8 cellular contexts compared by ENCODE assay signal in the genomic region with DNA sequence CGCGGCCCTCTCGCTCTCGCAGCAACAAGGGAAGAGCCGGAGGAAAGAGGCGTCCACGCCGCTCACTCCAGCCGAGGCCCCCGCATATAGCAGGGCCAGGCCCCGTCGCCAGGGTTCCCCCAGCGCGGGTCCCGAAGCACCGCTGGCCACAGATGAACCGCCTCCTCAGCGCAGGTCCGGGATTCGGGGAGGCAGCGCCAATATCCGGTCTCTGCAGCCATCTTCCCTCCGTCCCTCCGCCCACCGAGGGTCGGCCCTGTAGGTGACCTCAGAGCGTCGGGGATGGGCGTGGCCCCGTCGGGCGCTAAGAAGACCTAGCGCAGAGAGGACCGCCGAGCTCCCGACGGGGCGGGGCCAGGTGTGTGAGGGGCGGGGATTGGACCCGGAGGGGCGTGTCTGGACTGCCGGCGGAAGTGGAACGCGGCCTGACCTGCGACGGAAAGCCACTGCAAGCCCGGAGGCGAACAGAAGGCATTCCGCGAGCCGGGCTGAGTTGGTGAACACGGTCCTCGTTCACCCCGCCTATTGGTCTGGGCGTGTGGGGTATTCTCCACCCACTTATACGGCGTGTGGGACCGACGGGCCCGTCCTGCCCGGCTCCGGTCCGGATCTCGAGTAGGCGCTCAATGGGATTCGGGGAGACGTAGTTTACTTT. TPM values are rescaled to one million over a fixed set of nuclear protein-coding genes. Genes with fewer than 3 reads are reported as not detected.
DNase-seq lines count a peak whose midpoint lies in the region; ATAC-seq, FAIRE-seq and TF ChIP-seq lines count a peak whose summit lies in the region.

No MANE protein-coding gene starts in this region.

- H3K4me1 ChIP-seq in Caco-2 (0 out of 2 replicates have a peak, but pooled peaks cover 6% of the 10 kb centered on the region), H1 (replicated peaks in 1 of 4; ENCODE audit: control insufficient read depth in 3 of 4, insufficient read depth in 4 of 4, low read length in 3 of 4) (peaks cover 0 to 18% (median 10%) of the 10 kb centered on the region in 4 experiments; a peak in 4 of 7 replicates), mesenchymal stem cell (ENCODE audit: control insufficient read depth, insufficient read depth, low read depth, low read length) (peaks cover 5% of the 10 kb centered on the region)

- H2AK5ac ChIP-seq in H1 (ENCODE audit: low read depth, low read length), result 0 out of 2 replicates have a peak overlapping the region, but pooled peaks have one; percentile 60
- no peak overlapping the region for H2AK5ac ChIP-seq in mesenchymal stem cell (ENCODE audit: low read length, severe bottlenecking)

- H3K4me3 ChIP-seq in Caco-2 (ENCODE audit: low read depth, low read length), result peak overlapping the region; percentile 94
- H3K4me3 ChIP-seq in H1 (ENCODE audit: extremely low read depth in 1 of 4, insufficient read depth in 2 of 4, low read depth in 3 of 4, low read length in 4 of 4), result peak overlapping the region; percentile 87 to 95 (median 90)
- peak overlapping the region; percentile 71 to 84 for H3K4me3 ChIP-seq in mesenchymal stem cell (ENCODE audit: insufficient read depth in 1 of 2, low read depth in 1 of 2, low read length in 2 of 2)

- H4K91ac ChIP-seq in H1 (replicated peaks; ENCODE audit: insufficient read length, low read length), result no peak overlapping the region
- peak overlapping the region; percentile 45 for H4K91ac ChIP-seq in mesenchymal stem cell (ENCODE audit: low read length)

- peak overlapping the region; percentile 91 for H3K27ac Mint-ChIP-seq in Caco-2 (ENCODE audit: unreplicated experiment)
- peak overlapping the region; percentile 96 for H3K27ac Mint-ChIP-seq in activated CD8-positive, alpha-beta memory T cell treated with anti-CD3 and anti-CD28 coated beads, Interleukin-2, amount 10 ng/mL, durations not matched to agents 7 days and 5 days

- H2BK5ac ChIP-seq in H1 (ENCODE audit: low read depth, low read length) (peak overlapping the region; percentile 95), mesenchymal stem cell (ENCODE audit: low read depth, low read length, poor library complexity, severe bottlenecking) (peak overlapping the region; percentile 67)

- intact Hi-C loops in Caco-2 (cut with micrococcal nuclease; ENCODE audit: unreplicated experiment), result loop anchor here (1.0 to 10.0 kb wide), 4 partner anchors 27 to 231 kb away; a partner anchor contains a TSS

- peak overlapping the region; percentile 80 for H4K5ac ChIP-seq in H1 (ENCODE audit: insufficient read length, low read depth, low read length)

- no peak for TF ChIP-seq RAD21 in H1 (IDR thresholded peaks at IDR 0.05 in 1 of 2, conservative IDR thresholded peaks at IDR 0.05 in 1 of 2; ENCODE audit: low read depth in 2 of 2, low read length in 2 of 2)

- H3K14ac ChIP-seq in H1 (ENCODE audit: insufficient read length) (no peak overlapping the region), mesenchymal stem cell (ENCODE audit: low read length in 2 of 2) (peak overlapping the region in 1 of 2 experiments; percentile 87)

- no peak for TF ChIP-seq CTCF in Caco-2 (IDR thresholded peaks at IDR 0.05; ENCODE audit: insufficient read depth in 1 of 2, low read depth in 1 of 2, low read length in 1 of 2, severe bottlenecking in 1 of 2, unreplicated experiment in 1 of 2)
- TF ChIP-seq CTCF in H1 (IDR thresholded peaks at IDR 0.05; ENCODE audit: control extremely low read depth in 1 of 3, insufficient read depth in 1 of 3, low read depth in 1 of 3, low read length in 3 of 3), result 0 out of 4 replicates have a peak, but pooled peaks of 1 of the 3 experiments have one; percentile 3

- TF ChIP-seq POLR2A in H1 (IDR thresholded peaks at IDR 0.05; ENCODE audit: control extremely low read depth in 1 of 2, low read depth in 2 of 2, low read length in 2 of 2), result peak; percentile 98

- peaks cover 11 to 28% of the 10 kb centered on the region in 2 experiments; a peak in 3 of 4 replicates for H3K79me2 ChIP-seq in H1 (ENCODE audit: control insufficient read depth in 1 of 2, insufficient read depth in 2 of 2, low read length in 2 of 2)

- 2% methylated on average over 47 of the region's 68 CpGs; no CpG with 5 or more reads in 1 of the 2 experiments for WGBS in H1 (ENCODE audit: extremely low coverage in 1 of 2, insufficient coverage in 1 of 2, insufficient read length in 1 of 2, insufficient replicate concordance in 2 of 2, low coverage in 1 of 2, low lambda C conversion rate in 2 of 2, missing lambda C conversion rate in 1 of 2), 2 experiments
- WGBS in mesenchymal stem cell, result under 1% methylated on average over 60 of the region's 68 CpGs

- CTCF ChIA-PET in Caco-2 (lab: Charles Lee) (interaction anchor here (1.0 kb wide), 1 partner anchor 70 kb away, joined by 6 read pairs; no protein-coding TSS in a partner anchor), H1 (lab: Charles Lee; ENCODE audit: partially characterized antibody) (interaction anchor here (0.8 to 1.4 kb wide), 5 partner anchors 69 to 262 kb away, joined by 3 to 4 read pairs (median 3); a partner anchor contains a TSS)
- CTCF ChIA-PET in activated CD8-positive, alpha-beta memory T cell treated with anti-CD3 and anti-CD28 coated beads, Interleukin-2, amount 10 ng/mL, durations not matched to agents 7 days and 5 days (lab: Charles Lee), result interaction anchor here (0.7 to 2.7 kb wide), 11 partner anchors 24 to 250 kb away, joined by 3 to 11 read pairs (median 4); a partner anchor contains a TSS

- peak overlapping the region; percentile 5 to 92 for H3K4me2 ChIP-seq in H1 (ENCODE audit: insufficient read depth in 1 of 2, low read depth in 2 of 2, low read length in 2 of 2)
- H3K4me2 ChIP-seq in mesenchymal stem cell (ENCODE audit: low read length, poor library complexity, severe bottlenecking), result peak overlapping the region; percentile 70

- H2BK15ac ChIP-seq in H1 (ENCODE audit: low read length), result no peak overlapping the region
- peak overlapping the region; percentile 90 for H2BK15ac ChIP-seq in mesenchymal stem cell (ENCODE audit: low read depth, poor library complexity, severe bottlenecking)

- no peaks in the 10 kb centered on the region for H3K27me3 ChIP-seq in Caco-2 (replicated peaks; ENCODE audit: control insufficient read depth, insufficient read depth, low read length)
- no peaks in the 10 kb centered on the region for H3K27me3 ChIP-seq in H1 (replicated peaks in 1 of 4; ENCODE audit: control insufficient read depth in 3 of 4, extremely low read depth in 1 of 4, insufficient read depth in 3 of 4, low read length in 3 of 4)
- no peaks in the 10 kb centered on the region for H3K27me3 ChIP-seq in mesenchymal stem cell (ENCODE audit: control insufficient read depth in 1 of 2, insufficient read depth in 1 of 2, low read length in 2 of 2)

- peaks cover 19% of the 10 kb centered on the region for H3K9me3 Mint-ChIP-seq in Caco-2 (ENCODE audit: unreplicated experiment)
- H3K9me3 Mint-ChIP-seq in activated CD8-positive, alpha-beta memory T cell treated with anti-CD3 and anti-CD28 coated beads, Interleukin-2, amount 10 ng/mL, durations not matched to agents 7 days and 5 days (ENCODE audit: low read depth), result peaks cover 7% of the 10 kb centered on the region

- peak; percentile 87 for FAIRE-seq in HTR-8/SVneo (lab: Jason Lieb, UNC)
- FAIRE-seq in H1 (lab: Jason Lieb, UNC), result no peak

- H3K23ac ChIP-seq in H1 (ENCODE audit: insufficient read length) (no peak overlapping the region), mesenchymal stem cell (ENCODE audit: low read length in 2 of 2) (peak overlapping the region in 1 of 2 experiments; percentile 48)

- H3K18ac ChIP-seq in H1 (ENCODE audit: extremely low read depth, low read length) (peak overlapping the region; percentile 32; the same call in 1 of the 2 replicates), mesenchymal stem cell (ENCODE audit: low read depth in 1 of 2, low read length in 2 of 2) (peak overlapping the region; percentile 88 to 94)

- ATAC-seq in GM21381 (IDR thresholded peaks at IDR 0.05; ENCODE audit: unreplicated experiment), result peak; percentile 97
- peak; percentile 96 for ATAC-seq in activated CD8-positive, alpha-beta memory T cell treated with anti-CD3 and anti-CD28 coated beads, Interleukin-2, amount 10 ng/mL, durations not matched to agents 7 days and 5 days

- H2BK120ac ChIP-seq in H1 (replicated peaks; ENCODE audit: low read depth, low read length), result no peak overlapping the region
- H2BK120ac ChIP-seq in mesenchymal stem cell (ENCODE audit: low read depth, low read length), result peak overlapping the region; percentile 67

- H2BK12ac ChIP-seq in H1 (ENCODE audit: low read depth, low read length) (0 out of 2 replicates have a peak overlapping the region, but pooled peaks have one; percentile 50), mesenchymal stem cell (ENCODE audit: low read length in 2 of 2) (peak overlapping the region in 1 of 2 experiments; percentile 45)

- H3K9ac ChIP-seq in H1 (replicated peaks in 1 of 4; ENCODE audit: extremely low read depth in 1 of 4, low read depth in 3 of 4, low read length in 3 of 4) (peak overlapping the region; percentile 93 to 99 (median 94)), mesenchymal stem cell (ENCODE audit: low read length) (peak overlapping the region; percentile 96)

- peaks cover 9% of the 10 kb centered on the region; the same call in 1 of the 2 replicates for H3K23me2 ChIP-seq in H1 (ENCODE audit: low read depth, low read length)

- no peaks in the 10 kb centered on the region for H4K20me1 ChIP-seq in H1 (replicated peaks in 1 of 2; ENCODE audit: control insufficient read depth in 1 of 2, insufficient read depth in 2 of 2, low read length in 2 of 2)

- H4K8ac ChIP-seq in H1 (ENCODE audit: extremely low read depth, insufficient read depth, low read length) (peak overlapping the region; percentile 98), mesenchymal stem cell (ENCODE audit: low read length) (peak overlapping the region; percentile 95)

- POLR2A ChIA-PET in Caco-2 (lab: Charles Lee), result interaction anchor here (0.6 to 1.6 kb wide), 9 partner anchors 12 to 1040 kb away, joined by 3 to 7 read pairs (median 3); a partner anchor contains a TSS
- POLR2A ChIA-PET in H1 (lab: Charles Lee; ENCODE audit: partially characterized antibody), result interaction anchor here (0.5 to 4.4 kb wide), 17 partner anchors 8 to 215 kb away, joined by 3 to 42 read pairs (median 3); a partner anchor contains a TSS

- H3K56ac ChIP-seq in H1 (replicated peaks; ENCODE audit: insufficient read length, low read depth, low read length), result peak overlapping the region; percentile 86

- H3K9me3 ChIP-seq in Caco-2, result peaks cover 21% of the 10 kb centered on the region
- H3K9me3 ChIP-seq in H1 (ENCODE audit: insufficient read depth in 2 of 2, low read depth in 1 of 2, low read length in 1 of 2), result no peaks in the 10 kb centered on the region; a peak in 1 of 4 replicates
- peaks cover 29% of the 10 kb centered on the region for H3K9me3 ChIP-seq in mesenchymal stem cell (ENCODE audit: control insufficient read depth, low read length)

- H3K4ac ChIP-seq in H1 (replicated peaks; ENCODE audit: insufficient read length, low read depth, low read length), result no peak overlapping the region
- peak overlapping the region; percentile 71 to 86 for H3K4ac ChIP-seq in mesenchymal stem cell (ENCODE audit: low read depth in 1 of 2, low read length in 2 of 2)

- no peaks in the 10 kb centered on the region for H3K4me1 Mint-ChIP-seq in Caco-2 (ENCODE audit: low read depth, unreplicated experiment)
- peaks cover 25% of the 10 kb centered on the region for H3K4me1 Mint-ChIP-seq in activated CD8-positive, alpha-beta memory T cell treated with anti-CD3 and anti-CD28 coated beads, Interleukin-2, amount 10 ng/mL, durations not matched to agents 7 days and 5 days

- peaks cover 53% of the 10 kb centered on the region for H3K36me3 Mint-ChIP-seq in Caco-2 (ENCODE audit: insufficient read depth, unreplicated experiment)
- peaks cover 40% of the 10 kb centered on the region for H3K36me3 Mint-ChIP-seq in activated CD8-positive, alpha-beta memory T cell treated with anti-CD3 and anti-CD28 coated beads, Interleukin-2, amount 10 ng/mL, durations not matched to agents 7 days and 5 days

- H3K36me3 ChIP-seq in Caco-2 (ENCODE audit: control insufficient read depth, insufficient read depth, low read length), result no peaks in the 10 kb centered on the region
- H3K36me3 ChIP-seq in H1 (ENCODE audit: control insufficient read depth in 2 of 4, insufficient read depth in 4 of 4, low read length in 3 of 4), result peaks cover 0 to 19% (median 0%) of the 10 kb centered on the region in 4 experiments; a peak in 1 of 8 replicates
- peaks cover 19% of the 10 kb centered on the region in 2 experiments for H3K36me3 ChIP-seq in mesenchymal stem cell (ENCODE audit: control insufficient read depth in 1 of 2, insufficient read depth in 2 of 2, low read depth in 1 of 2, low read length in 2 of 2)

- DNase-seq in Caco-2 (peak; percentile 97 to 99), HTR-8/SVneo (ENCODE audit: insufficient read length, low spot score) (peak; percentile 94), NOMO-1 treated with DMSO at 0.1 percent for 48 hours (lab: John Stamatoyannopoulos, UW; ENCODE audit: unreplicated experiment) (peak; percentile 97), H1 (ENCODE audit: low read depth in 1 of 2, low spot score in 2 of 2) (peak; percentile 99 to 100), mesenchymal stem cell (peak; percentile 95)
- DNase-seq in activated CD8-positive, alpha-beta memory T cell treated with anti-CD3 and anti-CD28 coated beads, Interleukin-2, amount 10 ng/mL, durations not matched to agents 7 days and 5 days, result peak; percentile 99
- DNase-seq in stimulated activated CD8-positive, alpha-beta memory T cell treated with anti-CD3 and anti-CD28 coated beads, Interleukin-12 subunit alpha, Interleukin-12 subunit beta, amount 100 ng/mL, for 24 hours (ENCODE audit: extremely low read depth), result peak; percentile 95

- no peaks in the 10 kb centered on the region for H3K27me3 Mint-ChIP-seq in Caco-2 (ENCODE audit: insufficient read depth, unreplicated experiment)
- peaks cover 3% of the 10 kb centered on the region for H3K27me3 Mint-ChIP-seq in activated CD8-positive, alpha-beta memory T cell treated with anti-CD3 and anti-CD28 coated beads, Interleukin-2, amount 10 ng/mL, durations not matched to agents 7 days and 5 days

- no TSS peak for BruUV-seq in Caco-2 (replicated peaks; lab: Mats Ljungman, UMichigan)

- no peak overlapping the region for H2BK20ac ChIP-seq in H1 (ENCODE audit: low read length)

- H3K4me3 Mint-ChIP-seq in Caco-2 (ENCODE audit: unreplicated experiment), result peak overlapping the region; percentile 83
- H3K4me3 Mint-ChIP-seq in activated CD8-positive, alpha-beta memory T cell treated with anti-CD3 and anti-CD28 coated beads, Interleukin-2, amount 10 ng/mL, durations not matched to agents 7 days and 5 days, result peak overlapping the region; percentile 88

- H2AFZ ChIP-seq in H1 (ENCODE audit: low read length), result no peak overlapping the region
- peak overlapping the region; percentile 74 for H2AFZ ChIP-seq in mesenchymal stem cell (ENCODE audit: low read depth, low read length)

- no peak for TF ChIP-seq EP300 in H1 (IDR thresholded peaks at IDR 0.05; ENCODE audit: borderline replicate concordance in 1 of 2, low read depth in 2 of 2, low read length in 2 of 2)

- H3K27ac ChIP-seq in H1 (ENCODE audit: low read depth, low read length), result peak overlapping the region; percentile 81
- H3K27ac ChIP-seq in mesenchymal stem cell (ENCODE audit: low read length, poor library complexity, severe bottlenecking), result peak overlapping the region; percentile 97

- H3K79me1 ChIP-seq in H1 (ENCODE audit: low read depth, low read length) (peaks cover 4% of the 10 kb centered on the region; the same call in 1 of the 2 replicates), mesenchymal stem cell (replicated peaks; ENCODE audit: low read length, poor library complexity, severe bottlenecking) (peaks cover 14% of the 10 kb centered on the region)

RNA-seq across cellular contexts. Expression of a gene that starts 26.8 kb away (rescaled TPM):
- total RNA-seq in Caco-2 (2022), result 45.1 and 48.2 TPM in 2 replicates
- total RNA-seq in activated CD8-positive, alpha-beta memory T cell treated with anti-CD3 and anti-CD28 coated beads, Interleukin-2, amount 10 ng/mL, durations not matched to agents 7 days and 5 days, result 10 to 100 TPM; 17.0 to 22.1 TPM
- total RNA-seq in H1 (2021; fragmentation: NEBNext Ultra II Directional; extraction: Animal tissue kit (Norgen Biotek cat#: 25700)), result 36.2 and 37.2 TPM in 2 replicates
- 19.8 and 27.3 TPM in 2 replicates for polyA plus RNA-seq in H1 (2011; rRNA removed)
- polyA plus RNA-seq in H1 (2011; cell fraction: cytosol; rRNA removed), result 39.2 TPM
- polyA plus RNA-seq in H1 (2011; cell fraction: nucleus; rRNA removed), result 18.7 TPM
- 28.8 to 40.2 TPM (median 37.6 TPM) in 4 replicates for polyA plus RNA-seq in H1 (2012, experiment 1 of 2)
- 36.3 TPM for polyA plus RNA-seq in H1 (2012, experiment 2 of 2)
- polyA plus RNA-seq in H1 (2013, experiment 1 of 2), result 18.5 TPM
- polyA plus RNA-seq in H1 (2013, experiment 2 of 2), result 18.0 TPM
- 8.7 and 17.4 TPM in 2 replicates for polyA minus RNA-seq in H1 (2011; rRNA and poly(A)+ RNA removed)
- polyA minus RNA-seq in H1 (2011; cell fraction: cytosol; rRNA and poly(A)+ RNA removed), result 14.7 TPM
- polyA minus RNA-seq in H1 (2011; cell fraction: nucleus; rRNA and poly(A)+ RNA removed), result 26.0 TPM
- polyA plus RNA-seq in mesenchymal stem cell (2013, experiment 1 of 2), result 7.6 TPM
- 7.9 TPM for polyA plus RNA-seq in mesenchymal stem cell (2013, experiment 2 of 2)

RNA-seq across cellular contexts. Expression of a gene that starts 47.4 kb away (rescaled TPM):
- not detected in 2 replicates for total RNA-seq in Caco-2 (2022)
- total RNA-seq in activated CD8-positive, alpha-beta memory T cell treated with anti-CD3 and anti-CD28 coated beads, Interleukin-2, amount 10 ng/mL, durations not matched to agents 7 days and 5 days, result 10 to 100 TPM; 12.0 to 13.8 TPM
- total RNA-seq in H1 (2021; fragmentation: NEBNext Ultra II Directional; extraction: Animal tissue kit (Norgen Biotek cat#: 25700)), result not detected in 2 replicates
- polyA plus RNA-seq in H1 (2011; rRNA removed), result not detected in 2 replicates
- polyA plus RNA-seq in H1 (2011; cell fraction: cytosol; rRNA removed), result not detected
- polyA plus RNA-seq in H1 (2011; cell fraction: nucleus; rRNA removed), result not detected
- polyA plus RNA-seq in H1 (2012, experiment 1 of 2), result not detected in 4 replicates
- polyA plus RNA-seq in H1 (2012, experiment 2 of 2), result not detected
- polyA plus RNA-seq in H1 (2013, experiment 1 of 2), result not detected
- polyA plus RNA-seq in H1 (2013, experiment 2 of 2), result not detected
- polyA minus RNA-seq in H1 (2011; rRNA and poly(A)+ RNA removed), result not detected in 2 replicates
- not detected for polyA minus RNA-seq in H1 (2011; cell fraction: cytosol; rRNA and poly(A)+ RNA removed)
- not detected for polyA minus RNA-seq in H1 (2011; cell fraction: nucleus; rRNA and poly(A)+ RNA removed)
- polyA plus RNA-seq in mesenchymal stem cell (2013, experiment 1 of 2), result not detected
- polyA plus RNA-seq in mesenchymal stem cell (2013, experiment 2 of 2), result not detected

Comparison
In these comparisons a context has a peak if more than half of its experiments do, and no peak if none do; other contexts are left out.
1. Peak in every context shown above with its lines: DNase-seq, ATAC-seq, H3K4me3 ChIP-seq and H3K27ac ChIP-seq.
2. RNA of a gene that starts 47.4 kb away (total RNA-seq): 12.0 to 13.8 TPM in activated CD8-positive, alpha-beta memory T cell treated with anti-CD3 and anti-CD28 coated beads, Interleukin-2, amount 10 ng/mL, durations not matched to agents 7 days and 5 days; not detected in Caco-2 and not detected in H1; every median in the first group is over 10 times any median in the second.